Comparison of ENCODE assay signal across 8 cellular contexts in the genomic region with DNA sequence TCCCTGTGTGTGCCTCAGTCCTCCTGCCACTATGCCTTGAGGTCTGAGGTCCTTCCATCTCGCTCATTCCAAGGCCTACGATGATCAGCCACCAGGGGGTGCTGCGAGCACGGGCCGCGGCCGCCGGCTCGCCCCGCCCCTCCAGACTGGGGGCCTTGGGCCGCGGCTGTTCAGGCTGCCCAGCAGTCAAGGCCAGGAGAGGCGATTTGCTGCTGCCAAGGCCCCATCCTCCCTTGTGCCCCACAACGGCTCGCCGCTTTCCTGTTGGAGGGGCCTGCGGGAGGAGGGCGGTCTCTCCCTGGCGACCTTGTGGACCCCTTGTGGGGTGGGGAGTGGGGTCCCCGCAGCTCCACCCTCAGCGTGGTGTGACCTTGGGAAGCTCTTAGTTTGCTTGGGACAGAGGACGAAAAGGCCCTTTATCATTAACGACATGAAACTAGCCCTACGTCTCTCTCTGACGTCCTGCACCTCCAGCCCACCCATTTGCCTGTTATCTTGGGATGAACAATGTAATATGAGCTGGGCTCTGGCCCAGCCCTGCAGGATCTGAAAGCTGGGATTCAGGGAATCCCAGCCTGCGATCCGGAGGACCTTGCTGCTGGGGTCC. TPM values are rescaled to one million over a fixed set of nuclear protein-coding genes. Genes with fewer than 3 reads are reported as not detected.
A peak's percentile ranks its signal among the peaks of the same experiment; 100 is the strongest.
DNase-seq lines count a peak whose midpoint lies in the region; ATAC-seq and TF ChIP-seq lines count a peak whose summit lies in the region.

No MANE protein-coding gene starts in this region.

- peak overlapping the region in 2 of 4 donors; percentile 42 to 45 for H3K27ac ChIP-seq in esophagus squamous epithelium

- peaks cover 15 to 25% (median 18%) of the 10 kb centered on the region in 3 donors for H3K4me1 ChIP-seq in esophagus squamous epithelium

- H3K27me3 ChIP-seq in esophagus squamous epithelium, result peaks cover 0 to 39% (median 0%) of the 10 kb centered on the region in 4 donors

- 14% methylated on average over 4 of the region's 27 CpGs; no CpG with 5 or more reads in 1 of the 2 donors for WGBS in esophagus squamous epithelium, 2 donors

- TF ChIP-seq POLR2A in esophagus squamous epithelium (IDR thresholded peaks at IDR 0.05), result no peak

- peak; percentile 90 to 97 (median 95) for TF ChIP-seq CTCF in esophagus squamous epithelium (IDR thresholded peaks at IDR 0.05)

- H3K9me3 ChIP-seq in esophagus squamous epithelium, result no peaks in the 10 kb centered on the region

- intact Hi-C loops in esophagus squamous epithelium (cut with DNase I), result loop anchor here (5.0 kb wide), 1 partner anchor 44 kb away; no protein-coding TSS in a partner anchor

- H3K4me3 ChIP-seq in esophagus squamous epithelium, result peak overlapping the region in 3 of 4 donors; percentile 35 to 67 (median 42)

- peaks cover 0 to 42% (median 0%) of the 10 kb centered on the region in 3 donors for H3K36me3 ChIP-seq in esophagus squamous epithelium

- DNase-seq in DMS 273 treated with DMSO at 0.1 percent for 48 hours (lab: John Stamatoyannopoulos, UW) (peak; percentile 41), HPDE6-E6E7 (ENCODE audit: extremely low spot score) (peak; percentile 71), OCI-M1 (lab: John Stamatoyannopoulos, UW) (peak; percentile 91), esophagus squamous epithelium (lab: John Stamatoyannopoulos, UW) (no peak), myocyte (ENCODE audit: low read depth) (peak; percentile 86)
- peak; percentile 87 for DNase-seq in activated T-cell treated with anti-CD3 and anti-CD28 coated beads, Interleukin-2, amount 50 U/mL, for 1 hour
- peak; percentile 63 to 67 for DNase-seq in stimulated activated CD8-positive, alpha-beta memory T cell treated with anti-CD3 and anti-CD28 coated beads, Interleukin-4, amount 100 ng/mL, for 4 hours (ENCODE audit: low read depth in 2 of 2, low spot score in 1 of 2)

- no peak for ATAC-seq in GM18511 (IDR thresholded peaks at IDR 0.05; ENCODE audit: unreplicated experiment)

RNA-seq across cellular contexts. Expression of a gene that starts 5.4 kb away (rescaled TPM):
- total RNA-seq in esophagus squamous epithelium (not detected), myocyte (0.24 TPM in 1 of 2 replicates, not detected in the other)
- not detected for polyA plus RNA-seq in myocyte (2012)

RNA-seq across cellular contexts. Expression of a gene that starts 10.1 kb away (rescaled TPM):
- total RNA-seq in esophagus squamous epithelium (10 to 100 TPM; 14.3 to 22.5 (median 20.7) TPM), myocyte (55.5 and 65.0 TPM in 2 replicates)
- 18.0 TPM for polyA plus RNA-seq in myocyte (2012)

RNA-seq across cellular contexts. Expression of a gene that starts 26.3 kb away (rescaled TPM):
- total RNA-seq in esophagus squamous epithelium, result 10 to 100 TPM; 24.6 to 38.1 (median 29.5) TPM
- total RNA-seq in myocyte, result 40.8 and 45.9 TPM in 2 replicates
- 28.1 TPM for polyA plus RNA-seq in myocyte (2012)

RNA-seq across cellular contexts. Expression of a gene that starts 31.4 kb away (rescaled TPM):
- total RNA-seq in esophagus squamous epithelium (100 to 1,000 TPM; 192 to 499 (median 281) TPM), myocyte (415 and 450 TPM in 2 replicates)
- 540 TPM for polyA plus RNA-seq in myocyte (2012)
